Comparison of ENCODE assay signal across 22 cellular contexts in genomic region chr19:16340654-16341053, GRCh38. TPM values are rescaled to one million over a fixed set of nuclear protein-coding genes. Genes with fewer than 3 reads are reported as not detected.
DNase-seq lines count a peak whose midpoint lies in the region; ATAC-seq and TF ChIP-seq lines count a peak whose summit lies in the region.
"Had no signal": no experiment of that assay in that cellular context is flagged by ENCODE, and none has a peak within 500 bp of the region (broad histone marks: within the 10 kb centered on the region; RNA-seq: fewer than 3 reads in every experiment).

No MANE protein-coding gene starts in this region.

- H3K4me3 Mint-ChIP-seq in activated naive CD8-positive, alpha-beta T cell treated with anti-CD3 and anti-CD28 coated beads, Interleukin-2, amount 10 ng/mL, durations not matched to agents 7 days and 5 days = peak overlapping the region; percentile 32
- H3K4me3 Mint-ChIP-seq in activated naive CD8-positive, alpha-beta T cell treated with anti-CD3 and anti-CD28 coated beads for 36 hours = no peak overlapping the region
- peak overlapping the region in 4 of 7 donors; percentile 8 to 45 (median 32) for H3K4me3 Mint-ChIP-seq in CD8-positive, alpha-beta memory T cell
- peak overlapping the region; percentile 0 to 51 for H3K4me3 Mint-ChIP-seq in effector memory CD8-positive, alpha-beta T cell
- no peak overlapping the region for H3K4me3 Mint-ChIP-seq in activated T-helper 2 cell treated with anti-CD3 and anti-CD28 coated beads, Interferon-gamma antibody, Interleukin-2, Interleukin-4, amounts not matched to agents 10 μg/mL and 5 μg/mL and 100 μg/mL, durations not matched to agents 14 hours and 24 hours and 36 hours (ENCODE audit: low read depth)

- no peak for TF ChIP-seq POLR2A in ovary (IDR thresholded peaks at IDR 0.05)

- no peaks in the 10 kb centered on the region for H3K9me3 Mint-ChIP-seq in activated naive CD8-positive, alpha-beta T cell treated with anti-CD3 and anti-CD28 coated beads, Interleukin-2, amount 10 ng/mL, durations not matched to agents 7 days and 5 days
- H3K9me3 Mint-ChIP-seq in activated naive CD8-positive, alpha-beta T cell treated with anti-CD3 and anti-CD28 coated beads for 36 hours = peaks cover 3% of the 10 kb centered on the region
- no peaks in the 10 kb centered on the region for H3K9me3 Mint-ChIP-seq in CD8-positive, alpha-beta memory T cell
- H3K9me3 Mint-ChIP-seq in effector memory CD8-positive, alpha-beta T cell = no peaks in the 10 kb centered on the region
- peaks cover 4% of the 10 kb centered on the region for H3K9me3 Mint-ChIP-seq in activated T-helper 2 cell treated with anti-CD3 and anti-CD28 coated beads, Interferon-gamma antibody, Interleukin-2, Interleukin-4, amounts not matched to agents 10 μg/mL and 5 μg/mL and 100 μg/mL, durations not matched to agents 14 hours and 24 hours and 36 hours

- TF ChIP-seq EP300 in ovary (IDR thresholded peaks at IDR 0.05) = no peak

- CTCF ChIA-PET in CD8-positive, alpha-beta memory T cell (lab: Charles Lee) = interaction anchor here (1.0 to 22.1 kb wide), 3 partner anchors 10 to 43 kb away, joined by 3 to 403 read pairs (median 30); no protein-coding TSS in a partner anchor
- CTCF ChIA-PET in A673 (lab: Charles Lee) = no interaction called here

- no peak for TF ChIP-seq CTCF in ovary (IDR thresholded peaks at IDR 0.05)
- no peak for TF ChIP-seq CTCF in A673 (conservative IDR thresholded peaks at IDR 0.05; ENCODE audit: low read depth, low read length)

- intact Hi-C loops in ovary (cut with DNase I) (no loop called here), A673 (cut with micrococcal nuclease; ENCODE audit: unreplicated experiment) (no loop called here)
- intact Hi-C loops in activated T-helper 2 cell treated with anti-CD3 and anti-CD28 coated beads, Interferon-gamma antibody, Interleukin-2, Interleukin-4, amounts not matched to agents 10 μg/mL and 5 μg/mL and 100 μg/mL, durations not matched to agents 14 hours and 24 hours and 36 hours (cut with micrococcal nuclease) = no loop called here

- peak overlapping the region; percentile 73 for H3K27ac Mint-ChIP-seq in activated naive CD8-positive, alpha-beta T cell treated with anti-CD3 and anti-CD28 coated beads, Interleukin-2, amount 10 ng/mL, durations not matched to agents 7 days and 5 days
- no peak overlapping the region for H3K27ac Mint-ChIP-seq in activated naive CD8-positive, alpha-beta T cell treated with anti-CD3 and anti-CD28 coated beads for 36 hours
- peak overlapping the region in 6 of 8 donors; percentile 4 to 81 (median 74) for H3K27ac Mint-ChIP-seq in CD8-positive, alpha-beta memory T cell
- H3K27ac Mint-ChIP-seq in effector memory CD8-positive, alpha-beta T cell = peak overlapping the region; percentile 20 to 93
- H3K27ac Mint-ChIP-seq in activated T-helper 2 cell treated with anti-CD3 and anti-CD28 coated beads, Interferon-gamma antibody, Interleukin-2, Interleukin-4, amounts not matched to agents 10 μg/mL and 5 μg/mL and 100 μg/mL, durations not matched to agents 14 hours and 24 hours and 36 hours = no peak overlapping the region

- ATAC-seq in activated naive CD8-positive, alpha-beta T cell treated with anti-CD3 and anti-CD28 coated beads, Interleukin-2, amount 10 ng/mL, durations not matched to agents 7 days and 5 days (ENCODE audit: low read depth) = no peak
- ATAC-seq in effector memory CD8-positive, alpha-beta T cell (replicated peaks) = no peak
- ATAC-seq: GM12878, psoas muscle had no signal

- peaks cover 5% of the 10 kb centered on the region for H3K36me3 Mint-ChIP-seq in activated naive CD8-positive, alpha-beta T cell treated with anti-CD3 and anti-CD28 coated beads, Interleukin-2, amount 10 ng/mL, durations not matched to agents 7 days and 5 days
- H3K36me3 Mint-ChIP-seq in activated naive CD8-positive, alpha-beta T cell treated with anti-CD3 and anti-CD28 coated beads for 36 hours = no peaks in the 10 kb centered on the region
- H3K36me3 Mint-ChIP-seq in CD8-positive, alpha-beta memory T cell = no peaks in the 10 kb centered on the region
- peaks cover 18% of the 10 kb centered on the region for H3K36me3 Mint-ChIP-seq in effector memory CD8-positive, alpha-beta T cell (ENCODE audit: insufficient read depth)
- H3K36me3 Mint-ChIP-seq in activated T-helper 2 cell treated with anti-CD3 and anti-CD28 coated beads, Interferon-gamma antibody, Interleukin-2, Interleukin-4, amounts not matched to agents 10 μg/mL and 5 μg/mL and 100 μg/mL, durations not matched to agents 14 hours and 24 hours and 36 hours (ENCODE audit: low read depth) = peaks cover 3% of the 10 kb centered on the region

- no peak for DNase-seq in activated naive CD8-positive, alpha-beta T cell treated with anti-CD3 and anti-CD28 coated beads, Interleukin-2, amount 10 ng/mL, durations not matched to agents 7 days and 5 days
- no peak for DNase-seq in activated naive CD8-positive, alpha-beta T cell treated with anti-CD3 and anti-CD28 coated beads for 36 hours
- DNase-seq in CD8-positive, alpha-beta memory T cell = no peak
- DNase-seq in effector memory CD8-positive, alpha-beta T cell = no peak
- DNase-seq in ovary = no peak
- no peak for DNase-seq in A673 (ENCODE audit: low spot score)
- no peak for DNase-seq in activated T-helper 2 cell treated with anti-CD3 and anti-CD28 coated beads, Interferon-gamma antibody, Interleukin-2, Interleukin-4, amounts not matched to agents 10 μg/mL and 5 μg/mL and 100 μg/mL, durations not matched to agents 14 hours and 24 hours and 36 hours (ENCODE audit: low spot score)
- DNase-seq in NCI-H1930 (lab: John Stamatoyannopoulos, UW) = no peak
- DNase-seq: activated CD4-positive, alpha-beta T cell treated with anti-CD3 and anti-CD28 coated beads for 48 hours; C1 segment of cervical spinal cord; cerebellar nuclear complex; dorsolateral prefrontal cortex; kidney; NCI-H1436; NCI-H345; psoas muscle; stimulated activated naive CD4-positive, alpha-beta T cell treated with Interleukin-2 at 50 U/mL for 16 hours had no signal

- H3K36me3 ChIP-seq in CD8-positive, alpha-beta memory T cell (ENCODE audit: insufficient read depth, low read length) = no peaks in the 10 kb centered on the region
- H3K36me3 ChIP-seq in ovary = no peaks in the 10 kb centered on the region
- H3K36me3 ChIP-seq in A673 (ENCODE audit: insufficient read depth, low read length, poor library complexity, severe bottlenecking) = no peaks in the 10 kb centered on the region
- H3K36me3 ChIP-seq: neutrophil had no signal

- peaks cover 2% of the 10 kb centered on the region for H3K27me3 Mint-ChIP-seq in activated naive CD8-positive, alpha-beta T cell treated with anti-CD3 and anti-CD28 coated beads, Interleukin-2, amount 10 ng/mL, durations not matched to agents 7 days and 5 days
- peaks cover 11% of the 10 kb centered on the region for H3K27me3 Mint-ChIP-seq in activated naive CD8-positive, alpha-beta T cell treated with anti-CD3 and anti-CD28 coated beads for 36 hours
- H3K27me3 Mint-ChIP-seq in CD8-positive, alpha-beta memory T cell = no peaks in the 10 kb centered on the region
- no peaks in the 10 kb centered on the region for H3K27me3 Mint-ChIP-seq in effector memory CD8-positive, alpha-beta T cell
- H3K27me3 Mint-ChIP-seq in activated T-helper 2 cell treated with anti-CD3 and anti-CD28 coated beads, Interferon-gamma antibody, Interleukin-2, Interleukin-4, amounts not matched to agents 10 μg/mL and 5 μg/mL and 100 μg/mL, durations not matched to agents 14 hours and 24 hours and 36 hours (ENCODE audit: low read depth) = peaks cover 14% of the 10 kb centered on the region

- 87 to 95% (median 93%) methylated on average over 3 of the region's 3 CpGs for WGBS in ovary, 3 donors

- no peaks in the 10 kb centered on the region for H3K9me3 ChIP-seq in CD8-positive, alpha-beta memory T cell (ENCODE audit: low read length)
- H3K9me3 ChIP-seq in ovary (no peaks in the 10 kb centered on the region), A673 (ENCODE audit: low read depth, low read length, poor library complexity, severe bottlenecking) (no peaks in the 10 kb centered on the region)
- H3K9me3 ChIP-seq: neutrophil, psoas muscle had no signal

- POLR2A ChIA-PET in activated naive CD8-positive, alpha-beta T cell treated with anti-CD3 and anti-CD28 coated beads, Interleukin-2, amount 10 ng/mL, durations not matched to agents 7 days and 5 days (lab: Charles Lee) = interaction anchor here (0.7 to 3.5 kb wide), 5 partner anchors 13 to 265 kb away, joined by 3 to 33 read pairs (median 8); partner anchors contain the start of gene TPM4
- POLR2A ChIA-PET in CD8-positive, alpha-beta memory T cell (lab: Charles Lee) = interaction anchor here (0.8 to 8.7 kb wide), 4 partner anchors 10 to 27 kb away, joined by 3 to 137 read pairs (median 4); no protein-coding TSS in a partner anchor
- POLR2A ChIA-PET in A673 (lab: Charles Lee; ENCODE audit: low non-redundant PET) = no interaction called here

- H3K4me3 ChIP-seq in CD8-positive, alpha-beta memory T cell (ENCODE audit: low read length) = no peak overlapping the region
- no peak overlapping the region for H3K4me3 ChIP-seq in ovary
- no peak overlapping the region for H3K4me3 ChIP-seq in A673 (ENCODE audit: low read depth, low read length, poor library complexity, severe bottlenecking)
- H3K4me3 ChIP-seq: dorsolateral prefrontal cortex, GM12878, psoas muscle, SK-N-MC had no signal

- H3K27me3 ChIP-seq in CD8-positive, alpha-beta memory T cell (ENCODE audit: insufficient read depth, low read length, poor library complexity, severe bottlenecking) = no peaks in the 10 kb centered on the region
- H3K27me3 ChIP-seq in ovary (no peaks in the 10 kb centered on the region), A673 (replicated peaks; ENCODE audit: insufficient read depth, low read depth, low read length, poor library complexity) (no peaks in the 10 kb centered on the region)
- H3K27me3 ChIP-seq: dorsolateral prefrontal cortex had no signal

- BruUV-seq in A673 (replicated peaks; lab: Mats Ljungman, UMichigan) = no TSS peak

- H3K4me1 ChIP-seq in CD8-positive, alpha-beta memory T cell (ENCODE audit: insufficient read depth, low read length) = peaks cover 70% of the 10 kb centered on the region
- H3K4me1 ChIP-seq in ovary (ENCODE audit: insufficient read depth) = peaks cover 7% of the 10 kb centered on the region
- peaks cover 6% of the 10 kb centered on the region for H3K4me1 ChIP-seq in A673 (ENCODE audit: insufficient read depth, low read length, poor library complexity, severe bottlenecking)

- peaks cover 47% of the 10 kb centered on the region for H3K4me1 Mint-ChIP-seq in activated naive CD8-positive, alpha-beta T cell treated with anti-CD3 and anti-CD28 coated beads, Interleukin-2, amount 10 ng/mL, durations not matched to agents 7 days and 5 days
- peaks cover 42% of the 10 kb centered on the region for H3K4me1 Mint-ChIP-seq in activated naive CD8-positive, alpha-beta T cell treated with anti-CD3 and anti-CD28 coated beads for 36 hours
- peaks cover 58 to 69% (median 68%) of the 10 kb centered on the region in 3 donors for H3K4me1 Mint-ChIP-seq in CD8-positive, alpha-beta memory T cell
- H3K4me1 Mint-ChIP-seq in effector memory CD8-positive, alpha-beta T cell (ENCODE audit: low read depth in 2 of 2) = peaks cover 49 to 64% of the 10 kb centered on the region in 2 donors
- H3K4me1 Mint-ChIP-seq in activated T-helper 2 cell treated with anti-CD3 and anti-CD28 coated beads, Interferon-gamma antibody, Interleukin-2, Interleukin-4, amounts not matched to agents 10 μg/mL and 5 μg/mL and 100 μg/mL, durations not matched to agents 14 hours and 24 hours and 36 hours (ENCODE audit: low read depth) = peaks cover 49% of the 10 kb centered on the region

- no peak overlapping the region for H3K27ac ChIP-seq in CD8-positive, alpha-beta memory T cell (ENCODE audit: low read depth, low read length)
- H3K27ac ChIP-seq in ovary (peak overlapping the region; percentile 1 to 69), A673 (ENCODE audit: low read depth, low read length, poor library complexity, severe bottlenecking) (no peak overlapping the region)
- H3K27ac ChIP-seq: neutrophil, RWPE1, SK-N-MC, VCaP had no signal

RNA-seq across cellular contexts. Expression of gene KLF2, which starts 16.0 kb away (rescaled TPM):
- 100 to 1,000 TPM; 172 to 193 TPM for total RNA-seq in activated naive CD8-positive, alpha-beta T cell treated with anti-CD3 and anti-CD28 coated beads, Interleukin-2, amount 10 ng/mL, durations not matched to agents 7 days and 5 days
- under 1 TPM; 0.18 to 0.23 TPM for total RNA-seq in activated naive CD8-positive, alpha-beta T cell treated with anti-CD3 and anti-CD28 coated beads for 36 hours
- 10 to 100 TPM; 33.7 to 37.5 TPM for total RNA-seq in CD8-positive, alpha-beta memory T cell
- polyA plus RNA-seq in CD8-positive, alpha-beta memory T cell = 219 TPM
- total RNA-seq in ovary (100 to 1,000 TPM in 3 of 7 donors, 10 to 100 TPM in 4; 69.5 to 399 (median 97.8) TPM), A673 (2021) (1.9 and 2.1 TPM in 2 replicates)
- 10 to 100 TPM; 48.3 to 48.7 TPM for polyA plus RNA-seq in ovary
- total RNA-seq in activated T-helper 2 cell treated with anti-CD3 and anti-CD28 coated beads, Interferon-gamma antibody, Interleukin-2, Interleukin-4, amounts not matched to agents 10 μg/mL and 5 μg/mL and 100 μg/mL, durations not matched to agents 14 hours and 24 hours and 36 hours = 2.4 and 2.7 TPM in 2 replicates

Comparison
In these comparisons a context has a peak if more than half of its experiments do, and no peak if none do; other contexts are left out.
1. H3K27ac Mint-ChIP-seq: peak in activated naive CD8-positive, alpha-beta T cell treated with anti-CD3 and anti-CD28 coated beads, Interleukin-2, amount 10 ng/mL, durations not matched to agents 7 days and 5 days (single experiment), CD8-positive, alpha-beta memory T cell (6 of 8) and effector memory CD8-positive, alpha-beta T cell (2 of 2); none in activated naive CD8-positive, alpha-beta T cell treated with anti-CD3 and anti-CD28 coated beads for 36 hours (single experiment) and activated T-helper 2 cell treated with anti-CD3 and anti-CD28 coated beads, Interferon-gamma antibody, Interleukin-2, Interleukin-4, amounts not matched to agents 10 μg/mL and 5 μg/mL and 100 μg/mL, durations not matched to agents 14 hours and 24 hours and 36 hours (single experiment).
2. H3K4me3 Mint-ChIP-seq: peak in activated naive CD8-positive, alpha-beta T cell treated with anti-CD3 and anti-CD28 coated beads, Interleukin-2, amount 10 ng/mL, durations not matched to agents 7 days and 5 days (single experiment), CD8-positive, alpha-beta memory T cell (4 of 7) and effector memory CD8-positive, alpha-beta T cell (2 of 2); none in activated naive CD8-positive, alpha-beta T cell treated with anti-CD3 and anti-CD28 coated beads for 36 hours (single experiment) and activated T-helper 2 cell treated with anti-CD3 and anti-CD28 coated beads, Interferon-gamma antibody, Interleukin-2, Interleukin-4, amounts not matched to agents 10 μg/mL and 5 μg/mL and 100 μg/mL, durations not matched to agents 14 hours and 24 hours and 36 hours (single experiment).
3. H3K27ac ChIP-seq: peak in ovary (2 of 2); none in CD8-positive, alpha-beta memory T cell (single experiment) and A673 (single experiment).